Comparison of ENCODE assay signal across 1 cellular context in the genomic region with DNA sequence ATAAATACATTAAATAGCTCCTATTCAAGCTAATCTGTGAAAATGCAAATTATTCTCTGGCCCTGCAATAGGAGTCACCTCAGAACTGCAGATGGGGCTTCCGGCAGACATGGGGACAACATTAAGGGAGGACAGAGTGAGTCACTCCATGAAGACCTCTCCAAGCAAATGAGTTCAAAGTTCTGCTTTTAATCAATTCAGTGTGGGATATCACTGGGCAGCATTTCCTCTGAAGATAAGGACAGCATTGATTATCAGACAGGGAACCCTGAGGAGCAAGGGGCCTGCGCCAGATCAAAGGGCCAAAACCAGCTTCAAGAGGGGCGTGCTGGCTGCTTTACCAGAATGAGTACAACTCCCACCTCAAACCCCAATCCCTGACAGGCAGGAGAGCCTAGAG.
TF ChIP-seq lines count a peak whose summit lies in the region.

No MANE protein-coding gene starts in this region.

TF ChIP-seq in HepG2, 621 proteins besides CTCF, POLR2A, EP300 and RAD21 (continued from another document):
- TF ChIP-seq, protein P1, sequence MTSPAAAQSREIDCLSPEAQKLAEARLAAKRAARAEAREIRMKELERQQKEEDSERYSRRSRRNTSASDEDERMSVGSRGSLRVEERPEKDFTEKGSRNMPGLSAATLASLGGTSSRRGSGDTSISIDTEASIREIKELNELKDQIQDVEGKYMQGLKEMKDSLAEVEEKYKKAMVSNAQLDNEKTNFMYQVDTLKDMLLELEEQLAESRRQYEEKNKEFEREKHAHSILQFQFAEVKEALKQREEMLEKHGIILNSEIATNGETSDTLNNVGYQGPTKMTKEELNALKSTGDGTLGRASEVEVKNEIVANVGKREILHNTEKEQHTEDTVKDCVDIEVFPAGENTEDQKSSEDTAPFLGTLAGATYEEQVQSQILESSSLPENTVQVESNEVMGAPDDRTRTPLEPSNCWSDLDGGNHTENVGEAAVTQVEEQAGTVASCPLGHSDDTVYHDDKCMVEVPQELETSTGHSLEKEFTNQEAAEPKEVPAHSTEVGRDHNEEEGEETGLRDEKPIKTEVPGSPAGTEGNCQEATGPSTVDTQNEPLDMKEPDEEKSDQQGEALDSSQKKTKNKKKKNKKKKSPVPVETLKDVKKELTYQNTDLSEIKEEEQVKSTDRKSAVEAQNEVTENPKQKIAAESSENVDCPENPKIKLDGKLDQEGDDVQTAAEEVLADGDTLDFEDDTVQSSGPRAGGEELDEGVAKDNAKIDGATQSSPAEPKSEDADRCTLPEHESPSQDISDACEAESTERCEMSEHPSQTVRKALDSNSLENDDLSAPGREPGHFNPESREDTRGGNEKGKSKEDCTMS (CRISPR knock-in tag; conservative IDR thresholded peaks at IDR 0.05): no peak
- TF ChIP-seq FLYWCH1 (CRISPR knock-in tag; IDR thresholded peaks at IDR 0.05): no peak
- peak; percentile 26; the same call in 1 of the 2 replicates for TF ChIP-seq HNF4A (CRISPR knock-in tag; IDR thresholded peaks at IDR 0.05)
- TF ChIP-seq PHF5A (CRISPR knock-in tag; IDR thresholded peaks at IDR 0.05; ENCODE audit: low read depth, unreplicated experiment): no peak
- TF ChIP-seq ZNF678 (CRISPR knock-in tag; IDR thresholded peaks at IDR 0.05): no peak
- TF ChIP-seq, protein P2, sequence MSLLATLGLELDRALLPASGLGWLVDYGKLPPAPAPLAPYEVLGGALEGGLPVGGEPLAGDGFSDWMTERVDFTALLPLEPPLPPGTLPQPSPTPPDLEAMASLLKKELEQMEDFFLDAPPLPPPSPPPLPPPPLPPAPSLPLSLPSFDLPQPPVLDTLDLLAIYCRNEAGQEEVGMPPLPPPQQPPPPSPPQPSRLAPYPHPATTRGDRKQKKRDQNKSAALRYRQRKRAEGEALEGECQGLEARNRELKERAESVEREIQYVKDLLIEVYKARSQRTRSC (CRISPR knock-in tag; IDR thresholded peaks at IDR 0.05; ENCODE audit: low read depth): no peak
- no peak for TF ChIP-seq SNRNP70 (IDR thresholded peaks at IDR 0.05; ENCODE audit: low read depth, low read length)
- no peak for TF ChIP-seq ZNF180 (CRISPR knock-in tag; IDR thresholded peaks at IDR 0.05; ENCODE audit: borderline replicate concordance, low read depth)
- TF ChIP-seq, protein P3, sequence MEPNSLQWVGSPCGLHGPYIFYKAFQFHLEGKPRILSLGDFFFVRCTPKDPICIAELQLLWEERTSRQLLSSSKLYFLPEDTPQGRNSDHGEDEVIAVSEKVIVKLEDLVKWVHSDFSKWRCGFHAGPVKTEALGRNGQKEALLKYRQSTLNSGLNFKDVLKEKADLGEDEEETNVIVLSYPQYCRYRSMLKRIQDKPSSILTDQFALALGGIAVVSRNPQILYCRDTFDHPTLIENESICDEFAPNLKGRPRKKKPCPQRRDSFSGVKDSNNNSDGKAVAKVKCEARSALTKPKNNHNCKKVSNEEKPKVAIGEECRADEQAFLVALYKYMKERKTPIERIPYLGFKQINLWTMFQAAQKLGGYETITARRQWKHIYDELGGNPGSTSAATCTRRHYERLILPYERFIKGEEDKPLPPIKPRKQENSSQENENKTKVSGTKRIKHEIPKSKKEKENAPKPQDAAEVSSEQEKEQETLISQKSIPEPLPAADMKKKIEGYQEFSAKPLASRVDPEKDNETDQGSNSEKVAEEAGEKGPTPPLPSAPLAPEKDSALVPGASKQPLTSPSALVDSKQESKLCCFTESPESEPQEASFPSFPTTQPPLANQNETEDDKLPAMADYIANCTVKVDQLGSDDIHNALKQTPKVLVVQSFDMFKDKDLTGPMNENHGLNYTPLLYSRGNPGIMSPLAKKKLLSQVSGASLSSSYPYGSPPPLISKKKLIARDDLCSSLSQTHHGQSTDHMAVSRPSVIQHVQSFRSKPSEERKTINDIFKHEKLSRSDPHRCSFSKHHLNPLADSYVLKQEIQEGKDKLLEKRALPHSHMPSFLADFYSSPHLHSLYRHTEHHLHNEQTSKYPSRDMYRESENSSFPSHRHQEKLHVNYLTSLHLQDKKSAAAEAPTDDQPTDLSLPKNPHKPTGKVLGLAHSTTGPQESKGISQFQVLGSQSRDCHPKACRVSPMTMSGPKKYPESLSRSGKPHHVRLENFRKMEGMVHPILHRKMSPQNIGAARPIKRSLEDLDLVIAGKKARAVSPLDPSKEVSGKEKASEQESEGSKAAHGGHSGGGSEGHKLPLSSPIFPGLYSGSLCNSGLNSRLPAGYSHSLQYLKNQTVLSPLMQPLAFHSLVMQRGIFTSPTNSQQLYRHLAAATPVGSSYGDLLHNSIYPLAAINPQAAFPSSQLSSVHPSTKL (CRISPR knock-in tag; IDR thresholded peaks at IDR 0.05): peak; percentile 39
- TF ChIP-seq HDAC1 (CRISPR knock-in tag; IDR thresholded peaks at IDR 0.05): 0 out of 2 replicates have a peak, but pooled peaks have one; percentile 27
- no peak for TF ChIP-seq ZSCAN25 (CRISPR knock-in tag; IDR thresholded peaks at IDR 0.05)
- TF ChIP-seq, protein P4, sequence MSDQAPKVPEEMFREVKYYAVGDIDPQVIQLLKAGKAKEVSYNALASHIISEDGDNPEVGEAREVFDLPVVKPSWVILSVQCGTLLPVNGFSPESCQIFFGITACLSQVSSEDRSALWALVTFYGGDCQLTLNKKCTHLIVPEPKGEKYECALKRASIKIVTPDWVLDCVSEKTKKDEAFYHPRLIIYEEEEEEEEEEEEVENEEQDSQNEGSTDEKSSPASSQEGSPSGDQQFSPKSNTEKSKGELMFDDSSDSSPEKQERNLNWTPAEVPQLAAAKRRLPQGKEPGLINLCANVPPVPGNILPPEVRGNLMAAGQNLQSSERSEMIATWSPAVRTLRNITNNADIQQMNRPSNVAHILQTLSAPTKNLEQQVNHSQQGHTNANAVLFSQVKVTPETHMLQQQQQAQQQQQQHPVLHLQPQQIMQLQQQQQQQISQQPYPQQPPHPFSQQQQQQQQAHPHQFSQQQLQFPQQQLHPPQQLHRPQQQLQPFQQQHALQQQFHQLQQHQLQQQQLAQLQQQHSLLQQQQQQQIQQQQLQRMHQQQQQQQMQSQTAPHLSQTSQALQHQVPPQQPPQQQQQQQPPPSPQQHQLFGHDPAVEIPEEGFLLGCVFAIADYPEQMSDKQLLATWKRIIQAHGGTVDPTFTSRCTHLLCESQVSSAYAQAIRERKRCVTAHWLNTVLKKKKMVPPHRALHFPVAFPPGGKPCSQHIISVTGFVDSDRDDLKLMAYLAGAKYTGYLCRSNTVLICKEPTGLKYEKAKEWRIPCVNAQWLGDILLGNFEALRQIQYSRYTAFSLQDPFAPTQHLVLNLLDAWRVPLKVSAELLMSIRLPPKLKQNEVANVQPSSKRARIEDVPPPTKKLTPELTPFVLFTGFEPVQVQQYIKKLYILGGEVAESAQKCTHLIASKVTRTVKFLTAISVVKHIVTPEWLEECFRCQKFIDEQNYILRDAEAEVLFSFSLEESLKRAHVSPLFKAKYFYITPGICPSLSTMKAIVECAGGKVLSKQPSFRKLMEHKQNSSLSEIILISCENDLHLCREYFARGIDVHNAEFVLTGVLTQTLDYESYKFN (CRISPR knock-in tag; conservative IDR thresholded peaks at IDR 0.05): peak; percentile 55
- TF ChIP-seq, protein P5, sequence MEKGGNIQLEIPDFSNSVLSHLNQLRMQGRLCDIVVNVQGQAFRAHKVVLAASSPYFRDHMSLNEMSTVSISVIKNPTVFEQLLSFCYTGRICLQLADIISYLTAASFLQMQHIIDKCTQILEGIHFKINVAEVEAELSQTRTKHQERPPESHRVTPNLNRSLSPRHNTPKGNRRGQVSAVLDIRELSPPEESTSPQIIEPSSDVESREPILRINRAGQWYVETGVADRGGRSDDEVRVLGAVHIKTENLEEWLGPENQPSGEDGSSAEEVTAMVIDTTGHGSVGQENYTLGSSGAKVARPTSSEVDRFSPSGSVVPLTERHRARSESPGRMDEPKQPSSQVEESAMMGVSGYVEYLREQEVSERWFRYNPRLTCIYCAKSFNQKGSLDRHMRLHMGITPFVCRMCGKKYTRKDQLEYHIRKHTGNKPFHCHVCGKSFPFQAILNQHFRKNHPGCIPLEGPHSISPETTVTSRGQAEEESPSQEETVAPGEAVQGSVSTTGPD (CRISPR knock-in tag; IDR thresholded peaks at IDR 0.05): no peak
- TF ChIP-seq TOPORS (CRISPR knock-in tag; IDR thresholded peaks at IDR 0.05): no peak
- TF ChIP-seq ZNF296 (CRISPR knock-in tag; conservative IDR thresholded peaks at IDR 0.05): no peak
TF ChIP-seq in HepG2: peak in this region for 15.
